Comparison of ENCODE assay signal across 10 cellular contexts in the genomic region with DNA sequence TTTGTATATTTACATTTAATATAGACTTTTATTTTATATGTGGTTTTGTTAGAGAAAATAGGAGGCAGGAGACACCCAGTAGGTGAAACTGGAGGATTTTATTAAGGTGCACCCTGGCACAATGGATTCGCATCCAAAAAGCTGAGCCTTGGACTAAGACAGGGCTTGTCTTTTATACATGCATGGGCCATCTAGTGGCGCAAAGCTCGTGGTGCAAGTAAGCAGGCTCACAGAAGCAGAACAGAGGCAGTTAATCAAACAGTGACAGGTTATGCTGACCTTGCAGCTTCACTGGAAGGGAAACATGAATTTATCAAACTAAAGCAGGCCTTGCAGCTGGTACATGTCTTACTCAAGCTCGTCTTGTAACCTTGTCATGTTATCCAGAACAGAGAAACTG. TPM values are rescaled to one million over a fixed set of nuclear protein-coding genes. Genes with fewer than 3 reads are reported as not detected.
DNase-seq lines count a peak whose midpoint lies in the region; ATAC-seq, FAIRE-seq and TF ChIP-seq lines count a peak whose summit lies in the region.
"Had no signal": no experiment of that assay in that cellular context is flagged by ENCODE, and none has a peak within 500 bp of the region (broad histone marks: within the 10 kb centered on the region; RNA-seq: fewer than 3 reads in every experiment).

No MANE protein-coding gene starts in this region.

- no peaks in the 10 kb centered on the region for H3K4me1 ChIP-seq in Peyer's patch
- H3K4me1 ChIP-seq in breast epithelium = no peaks in the 10 kb centered on the region
- no peaks in the 10 kb centered on the region for H3K4me1 ChIP-seq in gastrocnemius medialis

- peaks cover 46% of the 10 kb centered on the region for H3K36me3 Mint-ChIP-seq in neural crest cell (ENCODE audit: low read depth)

- intact Hi-C loops in breast epithelium (cut with DNase I; ENCODE audit: low total_unique reads) = no loop called here
- intact Hi-C loops in gastrocnemius medialis (cut with DNase I; ENCODE audit: low total_unique reads) = no loop called here

- TF ChIP-seq POLR2A in Peyer's patch (IDR thresholded peaks at IDR 0.05) (no peak), breast epithelium (IDR thresholded peaks at IDR 0.05) (no peak), gastrocnemius medialis (IDR thresholded peaks at IDR 0.05) (no peak)

- no peak overlapping the region for H3K4me3 Mint-ChIP-seq in neural crest cell
- H3K4me3 Mint-ChIP-seq: activated naive CD4-positive, alpha-beta T cell treated with anti-CD3 and anti-CD28 coated beads, Interleukin-2, amount 50 U/mL, for 24 hours had no signal

- no peak overlapping the region for H3K27ac ChIP-seq in Peyer's patch
- no peak overlapping the region for H3K27ac ChIP-seq in breast epithelium
- no peak overlapping the region for H3K27ac ChIP-seq in gastrocnemius medialis

- no peak overlapping the region for H3K4me3 ChIP-seq in Peyer's patch
- no peak overlapping the region for H3K4me3 ChIP-seq in breast epithelium
- no peak overlapping the region for H3K4me3 ChIP-seq in gastrocnemius medialis

- TF ChIP-seq CTCF in Peyer's patch (IDR thresholded peaks at IDR 0.05) (peak in 5 of 6 experiments; percentile 5 to 45 (median 13)), breast epithelium (IDR thresholded peaks at IDR 0.05) (peak in 2 of 3 donors; percentile 32 to 33), neural crest cell (conservative IDR thresholded peaks at IDR 0.05) (peak; percentile 60), gastrocnemius medialis (IDR thresholded peaks at IDR 0.05 in 4 of 5, conservative IDR thresholded peaks at IDR 0.05 in 1 of 5) (no peak)

- H3K4me1 Mint-ChIP-seq in neural crest cell = no peaks in the 10 kb centered on the region
- H3K4me1 Mint-ChIP-seq: activated naive CD4-positive, alpha-beta T cell treated with anti-CD3 and anti-CD28 coated beads, Interleukin-2, amount 50 U/mL, for 24 hours had no signal

- H3K9me3 ChIP-seq in Peyer's patch = peaks cover 0 to 11% (median 5%) of the 10 kb centered on the region in 4 donors
- H3K9me3 ChIP-seq in breast epithelium = peaks cover 21 to 30% of the 10 kb centered on the region in 2 donors
- no peaks in the 10 kb centered on the region for H3K9me3 ChIP-seq in gastrocnemius medialis

- no peaks in the 10 kb centered on the region for H3K27me3 ChIP-seq in Peyer's patch
- H3K27me3 ChIP-seq in breast epithelium = no peaks in the 10 kb centered on the region
- no peaks in the 10 kb centered on the region for H3K27me3 ChIP-seq in gastrocnemius medialis

- ATAC-seq in HG03342 (IDR thresholded peaks at IDR 0.05; ENCODE audit: unreplicated experiment) = no peak
- no peak for ATAC-seq in gastrocnemius medialis

- in situ Hi-C loops in gastrocnemius medialis (cut with MboI; ENCODE audit: low sequenced_read_pairs in 4 of 4) = no loop called here

- FAIRE-seq in HTR-8/SVneo (lab: Jason Lieb, UNC) = no peak
- FAIRE-seq: GM18507 had no signal

- H3K27me3 Mint-ChIP-seq in neural crest cell (ENCODE audit: low read depth) = no peaks in the 10 kb centered on the region
- H3K27me3 Mint-ChIP-seq: activated naive CD4-positive, alpha-beta T cell treated with anti-CD3 and anti-CD28 coated beads, Interleukin-2, amount 50 U/mL, for 24 hours had no signal

- peaks cover 25% of the 10 kb centered on the region for H3K9me3 Mint-ChIP-seq in neural crest cell

- peak; percentile 6 for DNase-seq in activated CD8-positive, alpha-beta memory T cell treated with anti-CD3 and anti-CD28 coated beads, Interleukin-2, amount 50 U/mL, for 24 hours (ENCODE audit: extremely low read depth)
- DNase-seq in activated CD8-positive, alpha-beta memory T cell treated with anti-CD3 and anti-CD28 coated beads, Interleukin-2, amount 50 U/mL, for 48 hours = no peak
- DNase-seq in Peyer's patch = peak in 2 of 3 donors; percentile 36 to 59
- DNase-seq in breast epithelium (ENCODE audit: low spot score in 2 of 2) = no peak
- no peak for DNase-seq in neural crest cell (ENCODE audit: low read depth, low spot score)
- no peak for DNase-seq in gastrocnemius medialis
- no peak for DNase-seq in HTR-8/SVneo (ENCODE audit: insufficient read length, low spot score)

- H3K36me3 ChIP-seq in Peyer's patch = no peaks in the 10 kb centered on the region
- H3K36me3 ChIP-seq in breast epithelium = no peaks in the 10 kb centered on the region
- no peaks in the 10 kb centered on the region for H3K36me3 ChIP-seq in gastrocnemius medialis

- H3K27ac Mint-ChIP-seq in neural crest cell (ENCODE audit: unreplicated experiment) = no peak overlapping the region
- H3K27ac Mint-ChIP-seq: activated naive CD4-positive, alpha-beta T cell treated with anti-CD3 and anti-CD28 coated beads, Interleukin-2, amount 50 U/mL, for 24 hours had no signal

RNA-seq across cellular contexts. Expression of a gene that starts 58.8 kb away (rescaled TPM):
- total RNA-seq in Peyer's patch (1 to 10 TPM in 3 of 4 donors, under 1 TPM in 1; 0.66 to 5.0 (median 1.4) TPM), breast epithelium (1 to 10 TPM; 1.1 to 6.1 (median 2.6) TPM), neural crest cell (9.4 and 11.5 TPM in 2 replicates), gastrocnemius medialis (under 1 TPM; 0.07 to 0.25 (median 0.19) TPM)

Comparison
In these comparisons a context has a peak if more than half of its experiments do, and no peak if none do; other contexts are left out.
1. DNase-seq: peak in activated CD8-positive, alpha-beta memory T cell treated with anti-CD3 and anti-CD28 coated beads, Interleukin-2, amount 50 U/mL, for 24 hours (single experiment) and Peyer's patch (2 of 3); none in activated CD8-positive, alpha-beta memory T cell treated with anti-CD3 and anti-CD28 coated beads, Interleukin-2, amount 50 U/mL, for 48 hours (single experiment), breast epithelium (0 of 2), neural crest cell (single experiment), gastrocnemius medialis (0 of 2) and HTR-8/SVneo (single experiment).
2. CTCF ChIP-seq: peak in Peyer's patch (5 of 6), breast epithelium (2 of 3) and neural crest cell (single experiment); none in gastrocnemius medialis (0 of 5).